ENCODE assay signal across 21 cellular contexts in genomic region chr11:69975822-69976221, GRCh38.
DNase-seq lines count a peak whose midpoint lies in the region; ATAC-seq and TF ChIP-seq lines count a peak whose summit lies in the region.
"Had no signal": no experiment of that assay in that cellular context is flagged by ENCODE, and none has a peak within 500 bp of the region (broad histone marks: within the 10 kb centered on the region; RNA-seq: fewer than 3 reads in every experiment).

No MANE protein-coding gene starts in this region.

- peak overlapping the region; percentile 23 for H4K8ac ChIP-seq in mesenchymal stem cell (ENCODE audit: low read length)

- H3K27me3 Mint-ChIP-seq in progenitor cell of endocrine pancreas: peaks cover 29% of the 10 kb centered on the region

- no peak overlapping the region for H3K4ac ChIP-seq in mesenchymal stem cell (ENCODE audit: low read depth in 1 of 2, low read length in 2 of 2)

- no peaks in the 10 kb centered on the region for H3K79me2 ChIP-seq in PC-9 (ENCODE audit: low read depth)

- no peak overlapping the region for H3K14ac ChIP-seq in mesenchymal stem cell (ENCODE audit: low read length in 2 of 2)

- 94% methylated on average over 7 of the region's 7 CpGs for WGBS in mesenchymal stem cell

- H3F3A ChIP-seq in PC-9 (ENCODE audit: insufficient read depth, low read depth): no peaks in the 10 kb centered on the region; the same call in 1 of the 2 replicates

- no peaks in the 10 kb centered on the region for H3K9me2 ChIP-seq in PC-9 (ENCODE audit: insufficient read depth)

- peak overlapping the region in 1 of 2 experiments; percentile 39 for H3K18ac ChIP-seq in mesenchymal stem cell (ENCODE audit: low read depth in 1 of 2, low read length in 2 of 2)

- H3K36me3 Mint-ChIP-seq in progenitor cell of endocrine pancreas (ENCODE audit: insufficient read depth): no peaks in the 10 kb centered on the region
- H3K36me3 Mint-ChIP-seq: CD14-positive monocyte; CD8-positive, alpha-beta memory T cell had no signal

- H3K4me1 ChIP-seq in mesenchymal stem cell (ENCODE audit: control insufficient read depth, insufficient read depth, low read depth, low read length) (no peaks in the 10 kb centered on the region), PC-9 (replicated peaks; ENCODE audit: insufficient read depth) (peaks cover 6% of the 10 kb centered on the region)

- POLR2A ChIA-PET in PC-9 (lab: Charles Lee; ENCODE audit: unreplicated experiment): no interaction called here

- no peak overlapping the region for H4K91ac ChIP-seq in mesenchymal stem cell (ENCODE audit: low read length)

- no peak overlapping the region for H3K4me3 Mint-ChIP-seq in progenitor cell of endocrine pancreas (ENCODE audit: low read depth)
- H3K4me3 Mint-ChIP-seq: B cell; CD14-positive monocyte; CD4-positive, alpha-beta T cell; CD8-positive, alpha-beta memory T cell; H9 had no signal

- DNase-seq in left ventricle myocardium superior (peak; percentile 16), Right ventricle myocardium inferior (ENCODE audit: missing footprints) (no peak), mesenchymal stem cell (no peak), progenitor cell of endocrine pancreas (ENCODE audit: low spot score, unreplicated experiment) (no peak), HT-29 (ENCODE audit: low spot score) (no peak), PC-9 (no peak)
- DNase-seq: CD4-positive, alpha-beta T cell; CD8-positive, alpha-beta memory T cell; DMS 273 treated with DMSO at 0.1 percent for 48 hours; DMS79; EL; GDM1; GM23248; H9 had no signal

- no peaks in the 10 kb centered on the region for H3K36me3 ChIP-seq in mesenchymal stem cell (ENCODE audit: control insufficient read depth in 1 of 2, insufficient read depth in 2 of 2, low read depth in 1 of 2, low read length in 2 of 2)
- H3K36me3 ChIP-seq in PC-9 (ENCODE audit: low read depth): no peaks in the 10 kb centered on the region
- H3K36me3 ChIP-seq: BLaER1 treated with 17β-estradiol and CSF1 and Interleukin-3, amounts not matched to agents 10 nM and 100 nM had no signal

- no peaks in the 10 kb centered on the region for H3K9me3 Mint-ChIP-seq in progenitor cell of endocrine pancreas (ENCODE audit: low read depth)
- H3K9me3 Mint-ChIP-seq: CD14-positive monocyte; CD4-positive, alpha-beta T cell; H9 had no signal

- no peaks in the 10 kb centered on the region for H4K20me1 ChIP-seq in PC-9 (ENCODE audit: insufficient read depth)
- H4K20me1 ChIP-seq: BLaER1 treated with 17β-estradiol and CSF1 and Interleukin-3, amounts not matched to agents 10 nM and 100 nM had no signal

- no peak overlapping the region for H2BK120ac ChIP-seq in mesenchymal stem cell (ENCODE audit: low read depth, low read length)

- H3K9me3 ChIP-seq in mesenchymal stem cell (ENCODE audit: control insufficient read depth, low read length): no peaks in the 10 kb centered on the region
- H3K9me3 ChIP-seq in PC-9 (ENCODE audit: insufficient read depth, low read depth): no peaks in the 10 kb centered on the region
- H3K9me3 ChIP-seq: BLaER1 treated with 17β-estradiol and CSF1 and Interleukin-3, amounts not matched to agents 10 nM and 100 nM had no signal

- no peak overlapping the region for H3K23ac ChIP-seq in mesenchymal stem cell (ENCODE audit: low read length in 2 of 2)

- H3K4me2 ChIP-seq in mesenchymal stem cell (ENCODE audit: low read length, poor library complexity, severe bottlenecking): no peak overlapping the region
- no peak overlapping the region for H3K4me2 ChIP-seq in PC-9

- H3K27ac Mint-ChIP-seq in progenitor cell of endocrine pancreas: peak overlapping the region; percentile 3
- H3K27ac Mint-ChIP-seq: B cell; CD14-positive monocyte; CD4-positive, alpha-beta T cell; CD8-positive, alpha-beta memory T cell; H9 had no signal

- ATAC-seq in left ventricle myocardium superior: no peak
- ATAC-seq in Right ventricle myocardium inferior: no peak
- ATAC-seq in HG03175 (IDR thresholded peaks at IDR 0.05; ENCODE audit: unreplicated experiment): no peak
- ATAC-seq: GM12878, HCT116 had no signal

- no peak overlapping the region for H2BK15ac ChIP-seq in mesenchymal stem cell (ENCODE audit: low read depth, poor library complexity, severe bottlenecking)

- CTCF ChIA-PET in PC-9 (lab: Charles Lee): no interaction called here

- no peaks in the 10 kb centered on the region for H3K79me1 ChIP-seq in mesenchymal stem cell (replicated peaks; ENCODE audit: low read length, poor library complexity, severe bottlenecking)

- no peak overlapping the region for H3K4me3 ChIP-seq in mesenchymal stem cell (ENCODE audit: insufficient read depth in 1 of 2, low read depth in 1 of 2, low read length in 2 of 2)
- no peak overlapping the region for H3K4me3 ChIP-seq in PC-9
- H3K4me3 ChIP-seq: BLaER1 treated with 17β-estradiol and CSF1 and Interleukin-3, amounts not matched to agents 10 nM and 100 nM; GM12878; GM23248 had no signal

- peaks cover 23% of the 10 kb centered on the region for H3K4me1 Mint-ChIP-seq in progenitor cell of endocrine pancreas (ENCODE audit: low read depth)
- H3K4me1 Mint-ChIP-seq: CD14-positive monocyte had no signal

- no peak overlapping the region for H2BK12ac ChIP-seq in mesenchymal stem cell (ENCODE audit: low read length in 2 of 2)

- H2AK5ac ChIP-seq in mesenchymal stem cell (ENCODE audit: low read length, severe bottlenecking): no peak overlapping the region

- TF ChIP-seq CTCF in progenitor cell of endocrine pancreas (IDR thresholded peaks at IDR 0.05; ENCODE audit: unreplicated experiment): no peak
- no peak for TF ChIP-seq CTCF in PC-9 (conservative IDR thresholded peaks at IDR 0.05)

- intact Hi-C loops in left ventricle myocardium superior (cut with micrococcal nuclease): no loop called here
- intact Hi-C loops in Right ventricle myocardium inferior (cut with DNase I): no loop called here
- intact Hi-C loops in PC-9 (cut with micrococcal nuclease; ENCODE audit: unreplicated experiment): no loop called here

- no peak overlapping the region for H3K9ac ChIP-seq in mesenchymal stem cell (ENCODE audit: low read length)
- H3K9ac ChIP-seq: GM23248 had no signal

- no peak overlapping the region for H3K27ac ChIP-seq in mesenchymal stem cell (ENCODE audit: low read length, poor library complexity, severe bottlenecking)
- H3K27ac ChIP-seq in PC-9: no peak overlapping the region
- H3K27ac ChIP-seq: 22Rv1, GM23248 had no signal

- H3K27me3 ChIP-seq in mesenchymal stem cell (ENCODE audit: control insufficient read depth in 1 of 2, insufficient read depth in 1 of 2, low read length in 2 of 2): peaks cover 36 to 63% of the 10 kb centered on the region in 2 experiments
- no peaks in the 10 kb centered on the region for H3K27me3 ChIP-seq in PC-9 (ENCODE audit: insufficient read depth, low read depth)

- H2BK5ac ChIP-seq in mesenchymal stem cell (ENCODE audit: low read depth, low read length, poor library complexity, severe bottlenecking): no peak overlapping the region

- H2AFZ ChIP-seq in mesenchymal stem cell (ENCODE audit: low read depth, low read length) (no peak overlapping the region), PC-9 (no peak overlapping the region)
- H2AFZ ChIP-seq: GM23248 had no signal

- no TSS peak for BruUV-seq in PC-9 (replicated peaks; lab: Mats Ljungman, UMichigan)
